In genomic region chr22:29837780-29838598, GRCh38 we compare ENCODE assay signal across 8 cellular contexts. TPM values are rescaled to one million over a fixed set of nuclear protein-coding genes. Genes with fewer than 3 reads are reported as not detected.
A peak's percentile ranks its signal among the peaks of the same experiment; 100 is the strongest.
DNase-seq lines count a peak whose midpoint lies in the region; ATAC-seq, FAIRE-seq and TF ChIP-seq lines count a peak whose summit lies in the region.

Gene ASCC2 (minus strand): TSS chr22:29838274. CDS start chr22:29832325, 5,949 bp downstream.

- peak in 1 of 2 experiments; percentile 74; a peak in 1 of 3 replicates for TF ChIP-seq EP300 in H1 (IDR thresholded peaks at IDR 0.05; ENCODE audit: borderline replicate concordance in 1 of 2, low read depth in 2 of 2, low read length in 2 of 2)

- no peak within 1 kb of the TSS for H4K91ac ChIP-seq in H1 (replicated peaks; ENCODE audit: insufficient read length, low read length)

- H3K79me1 ChIP-seq in H1 (ENCODE audit: low read depth, low read length): peaks cover 3% of the 10 kb centered on the region; the same call in 1 of the 2 replicates

- no peak within 1 kb of the TSS for H3K18ac ChIP-seq in H1 (ENCODE audit: extremely low read depth, low read length)

- H4K5ac ChIP-seq in H1 (ENCODE audit: insufficient read length, low read depth, low read length): no peak within 1 kb of the TSS

- no peak within 1 kb of the TSS for H2BK120ac ChIP-seq in H1 (replicated peaks; ENCODE audit: low read depth, low read length)

- no peaks in the 10 kb centered on the region for H3K27me3 Mint-ChIP-seq in activated CD8-positive, alpha-beta memory T cell treated with anti-CD3 and anti-CD28 coated beads, Interleukin-2, amount 10 ng/mL, durations not matched to agents 7 days and 5 days
- H3K27me3 Mint-ChIP-seq in memory B cell: peaks cover 4% of the 10 kb centered on the region

- 3% methylated on average over 36 of the region's 53 CpGs; no CpG with 5 or more reads in 1 of the 2 experiments for WGBS in H1 (ENCODE audit: extremely low coverage in 1 of 2, insufficient coverage in 1 of 2, insufficient read length in 1 of 2, insufficient replicate concordance in 2 of 2, low coverage in 1 of 2, low lambda C conversion rate in 2 of 2, missing lambda C conversion rate in 1 of 2), 2 experiments

- H2AK5ac ChIP-seq in H1 (ENCODE audit: low read depth, low read length): no peak within 1 kb of the TSS

- no peak within 1 kb of the TSS for H2BK20ac ChIP-seq in H1 (ENCODE audit: low read length)

- H2BK15ac ChIP-seq in H1 (ENCODE audit: low read length): no peak within 1 kb of the TSS

- FAIRE-seq in HTR-8/SVneo (lab: Jason Lieb, UNC) (no peak), H1 (lab: Jason Lieb, UNC) (peak; percentile 65)

- DNase-seq in COLO829 (ENCODE audit: low spot score) (peak; percentile 98), HTR-8/SVneo (ENCODE audit: insufficient read length, low spot score) (peak; percentile 91), NOMO-1 treated with dmso at 0.1 percent for 144 hours (lab: John Stamatoyannopoulos, UW; ENCODE audit: unreplicated experiment) (peak; percentile 97), H1 (ENCODE audit: low read depth in 1 of 2, low spot score in 2 of 2) (peak; percentile 97 to 98), memory B cell (ENCODE audit: low spot score in 2 of 2) (peak; percentile 91 to 96)
- DNase-seq in activated CD8-positive, alpha-beta memory T cell treated with anti-CD3 and anti-CD28 coated beads, Interleukin-2, amount 10 ng/mL, durations not matched to agents 7 days and 5 days: peak; percentile 100
- peak; percentile 99 for DNase-seq in stimulated activated CD8-positive, alpha-beta memory T cell treated with anti-CD3 and anti-CD28 coated beads, Interleukin-12 subunit alpha, Interleukin-12 subunit beta, amount 100 ng/mL, for 24 hours (ENCODE audit: extremely low read depth)

- H3K4me1 ChIP-seq in H1 (replicated peaks in 1 of 4; ENCODE audit: control insufficient read depth in 3 of 4, insufficient read depth in 4 of 4, low read length in 3 of 4): peaks cover 0 to 4% (median 0%) of the 10 kb centered on the region in 4 experiments; a peak in 2 of 7 replicates

- H3K4me3 Mint-ChIP-seq in activated CD8-positive, alpha-beta memory T cell treated with anti-CD3 and anti-CD28 coated beads, Interleukin-2, amount 10 ng/mL, durations not matched to agents 7 days and 5 days: peak within 1 kb of the TSS; percentile 91
- H3K4me3 Mint-ChIP-seq in memory B cell: peak within 1 kb of the TSS; percentile 98

- no peak within 1 kb of the TSS for H3K27ac ChIP-seq in H1 (ENCODE audit: low read depth, low read length)

- H3K23me2 ChIP-seq in H1 (ENCODE audit: low read depth, low read length): peaks cover 3% of the 10 kb centered on the region; the same call in 1 of the 2 replicates

- H3K4me2 ChIP-seq in H1 (ENCODE audit: insufficient read depth in 1 of 2, low read depth in 2 of 2, low read length in 2 of 2): peak within 1 kb of the TSS; percentile 74 to 89

- no peak within 1 kb of the TSS for H3K56ac ChIP-seq in H1 (replicated peaks; ENCODE audit: insufficient read length, low read depth, low read length)

- POLR2A ChIA-PET in H1 (lab: Charles Lee; ENCODE audit: partially characterized antibody): interaction anchor here (0.8 to 1.3 kb wide), 4 partner anchors 32 to 258 kb away, joined by 3 read pairs; no protein-coding TSS in a partner anchor

- H3K27ac Mint-ChIP-seq in activated CD8-positive, alpha-beta memory T cell treated with anti-CD3 and anti-CD28 coated beads, Interleukin-2, amount 10 ng/mL, durations not matched to agents 7 days and 5 days: peak within 1 kb of the TSS; percentile 88
- H3K27ac Mint-ChIP-seq in memory B cell: peak within 1 kb of the TSS; percentile 94

- no peaks in the 10 kb centered on the region for H3K9me3 Mint-ChIP-seq in activated CD8-positive, alpha-beta memory T cell treated with anti-CD3 and anti-CD28 coated beads, Interleukin-2, amount 10 ng/mL, durations not matched to agents 7 days and 5 days (ENCODE audit: low read depth)
- H3K9me3 Mint-ChIP-seq in memory B cell: no peaks in the 10 kb centered on the region

- H3K14ac ChIP-seq in H1 (ENCODE audit: insufficient read length): no peak within 1 kb of the TSS

- CTCF ChIA-PET in activated CD8-positive, alpha-beta memory T cell treated with anti-CD3 and anti-CD28 coated beads, Interleukin-2, amount 10 ng/mL, durations not matched to agents 7 days and 5 days (lab: Charles Lee): interaction anchor here (0.6 to 1.5 kb wide), 6 partner anchors 56 to 212 kb away, joined by 3 to 4 read pairs (median 3); no protein-coding TSS in a partner anchor
- CTCF ChIA-PET in H1 (lab: Charles Lee; ENCODE audit: partially characterized antibody): interaction anchor here (0.9 to 1.7 kb wide), 6 partner anchors 15 to 250 kb away, joined by 3 to 4 read pairs (median 3); no protein-coding TSS in a partner anchor

- peak within 1 kb of the TSS; percentile 12 to 53 (median 19); a peak in 3 of 7 replicates for H3K9ac ChIP-seq in H1 (replicated peaks in 1 of 4; ENCODE audit: extremely low read depth in 1 of 4, low read depth in 3 of 4, low read length in 3 of 4)

- ATAC-seq in GM21367 (IDR thresholded peaks at IDR 0.05; ENCODE audit: unreplicated experiment) (peak; percentile 86), memory B cell (ENCODE audit: low read depth) (peak; percentile 96)
- peak; percentile 99 for ATAC-seq in activated CD8-positive, alpha-beta memory T cell treated with anti-CD3 and anti-CD28 coated beads, Interleukin-2, amount 10 ng/mL, durations not matched to agents 7 days and 5 days

- H3K4ac ChIP-seq in H1 (replicated peaks; ENCODE audit: insufficient read length, low read depth, low read length): peak within 1 kb of the TSS; percentile 75

- H2AFZ ChIP-seq in H1 (ENCODE audit: low read length): peak within 1 kb of the TSS; percentile 47

- no peaks in the 10 kb centered on the region for H3K9me3 ChIP-seq in H1 (ENCODE audit: insufficient read depth in 2 of 2, low read depth in 1 of 2, low read length in 1 of 2)

- no peaks in the 10 kb centered on the region; a peak in 1 of 8 replicates for H3K36me3 ChIP-seq in H1 (ENCODE audit: control insufficient read depth in 2 of 4, insufficient read depth in 4 of 4, low read length in 3 of 4)

- TF ChIP-seq RAD21 in H1 (IDR thresholded peaks at IDR 0.05 in 1 of 2, conservative IDR thresholded peaks at IDR 0.05 in 1 of 2; ENCODE audit: low read depth in 2 of 2, low read length in 2 of 2): peak; percentile 3 to 7; a peak in 1 of 4 replicates

- no peaks in the 10 kb centered on the region for H4K20me1 ChIP-seq in H1 (replicated peaks in 1 of 2; ENCODE audit: control insufficient read depth in 1 of 2, insufficient read depth in 2 of 2, low read length in 2 of 2)

- peaks cover 32% of the 10 kb centered on the region for H3K4me1 Mint-ChIP-seq in activated CD8-positive, alpha-beta memory T cell treated with anti-CD3 and anti-CD28 coated beads, Interleukin-2, amount 10 ng/mL, durations not matched to agents 7 days and 5 days
- H3K4me1 Mint-ChIP-seq in memory B cell: peaks cover 26% of the 10 kb centered on the region

- H3K27me3 ChIP-seq in H1 (replicated peaks in 1 of 4; ENCODE audit: control insufficient read depth in 3 of 4, extremely low read depth in 1 of 4, insufficient read depth in 3 of 4, low read length in 3 of 4): no peaks in the 10 kb centered on the region

- H2BK5ac ChIP-seq in H1 (ENCODE audit: low read depth, low read length): no peak within 1 kb of the TSS

- H3K23ac ChIP-seq in H1 (ENCODE audit: insufficient read length): no peak within 1 kb of the TSS

- H4K8ac ChIP-seq in H1 (ENCODE audit: extremely low read depth, insufficient read depth, low read length): peak within 1 kb of the TSS; percentile 64; the same call in 1 of the 2 replicates

- TF ChIP-seq POLR2A in H1 (IDR thresholded peaks at IDR 0.05; ENCODE audit: control extremely low read depth in 1 of 2, low read depth in 2 of 2, low read length in 2 of 2): peak in 1 of 2 experiments; percentile 70; a peak in 2 of 3 replicates

- H3K79me2 ChIP-seq in H1 (ENCODE audit: control insufficient read depth in 1 of 2, insufficient read depth in 2 of 2, low read length in 2 of 2): peaks cover 0 to 5% of the 10 kb centered on the region in 2 experiments; a peak in 1 of 4 replicates

- no peak within 1 kb of the TSS for H2BK12ac ChIP-seq in H1 (ENCODE audit: low read depth, low read length)

- peaks cover 19% of the 10 kb centered on the region for H3K36me3 Mint-ChIP-seq in activated CD8-positive, alpha-beta memory T cell treated with anti-CD3 and anti-CD28 coated beads, Interleukin-2, amount 10 ng/mL, durations not matched to agents 7 days and 5 days
- peaks cover 16% of the 10 kb centered on the region for H3K36me3 Mint-ChIP-seq in memory B cell

- H3K4me3 ChIP-seq in H1 (ENCODE audit: extremely low read depth in 1 of 4, insufficient read depth in 2 of 4, low read depth in 3 of 4, low read length in 4 of 4): peak within 1 kb of the TSS; percentile 78 to 84 (median 83)

- TF ChIP-seq CTCF in H1 (IDR thresholded peaks at IDR 0.05; ENCODE audit: control extremely low read depth in 1 of 3, insufficient read depth in 1 of 3, low read depth in 1 of 3, low read length in 3 of 3): no peak

TF ChIP-seq in H1, 55 proteins besides CTCF, POLR2A, EP300 and RAD21 (continues in another document):
- TF ChIP-seq USF2 (IDR thresholded peaks at IDR 0.05; ENCODE audit: low read length): 0 out of 2 replicates have a peak, but pooled peaks have one; percentile 18
- TF ChIP-seq GABPA (IDR thresholded peaks at IDR 0.05; ENCODE audit: borderline replicate concordance, insufficient read depth, low read length): peak; percentile 62; the same call in 1 of the 2 replicates
- TF ChIP-seq ASH2L (IDR thresholded peaks at IDR 0.05; ENCODE audit: low read length): peak; percentile 62
- TF ChIP-seq POLR2AphosphoS5 (IDR thresholded peaks at IDR 0.05; ENCODE audit: low read depth, low read length): peak; percentile 50; the same call in 1 of the 2 replicates

RNA-seq across cellular contexts. Expression of gene ASCC2, which starts in this region (rescaled TPM):
- 10 to 100 TPM; 84.4 to 90.2 TPM for total RNA-seq in activated CD8-positive, alpha-beta memory T cell treated with anti-CD3 and anti-CD28 coated beads, Interleukin-2, amount 10 ng/mL, durations not matched to agents 7 days and 5 days
- total RNA-seq in H1 (2021; fragmentation: NEBNext Ultra II Directional; extraction: Animal tissue kit (Norgen Biotek cat#: 25700)): 35.8 and 35.9 TPM in 2 replicates
- polyA plus RNA-seq in H1 (2011; rRNA removed): 35.0 and 40.4 TPM in 2 replicates
- polyA plus RNA-seq in H1 (2011; cell fraction: cytosol; rRNA removed): 36.5 TPM
- polyA plus RNA-seq in H1 (2011; cell fraction: nucleus; rRNA removed): 67.0 TPM
- 37.2 to 43.7 TPM (median 38.4 TPM) in 4 replicates for polyA plus RNA-seq in H1 (2012, experiment 1 of 2)
- 18.2 TPM for polyA plus RNA-seq in H1 (2012, experiment 2 of 2)
- polyA plus RNA-seq in H1 (2013, experiment 1 of 2): 28.8 TPM
- polyA plus RNA-seq in H1 (2013, experiment 2 of 2): 30.0 TPM
- polyA minus RNA-seq in H1 (2011; rRNA and poly(A)+ RNA removed): 43.7 and 44.7 TPM in 2 replicates
- 21.7 TPM for polyA minus RNA-seq in H1 (2011; cell fraction: cytosol; rRNA and poly(A)+ RNA removed)
- polyA minus RNA-seq in H1 (2011; cell fraction: nucleus; rRNA and poly(A)+ RNA removed): 39.6 TPM
